ENCODE assay signal across 8 cellular contexts in genomic region chr9:128550226-128550625, GRCh38. TPM values are rescaled to one million over a fixed set of nuclear protein-coding genes. Genes with fewer than 3 reads are reported as not detected.
A peak's percentile ranks its signal among the peaks of the same experiment; 100 is the strongest.
DNase-seq lines count a peak whose midpoint lies in the region; ATAC-seq and FAIRE-seq lines count a peak whose summit lies in the region.

No MANE protein-coding gene starts in this region.

- no peak for FAIRE-seq in RCC 7860 (lab: Jason Lieb, UNC)

- H3K27me3 Mint-ChIP-seq in activated naive CD4-positive, alpha-beta T cell treated with anti-CD3 and anti-CD28 coated beads, Interleukin-2, amount 10 ng/mL, durations not matched to agents 7 days and 5 days, result no peaks in the 10 kb centered on the region

- H4K8ac ChIP-seq in mesenchymal stem cell (ENCODE audit: low read length), result peak overlapping the region; percentile 59

- H3K9me3 ChIP-seq in Karpas-422 (ENCODE audit: low read length) (no peaks in the 10 kb centered on the region), mesenchymal stem cell (ENCODE audit: control insufficient read depth, low read length) (no peaks in the 10 kb centered on the region)

- no peak overlapping the region for H3K4me2 ChIP-seq in Karpas-422 (ENCODE audit: low read depth, low read length, poor library complexity, severe bottlenecking)
- H3K4me2 ChIP-seq in mesenchymal stem cell (ENCODE audit: low read length, poor library complexity, severe bottlenecking), result peak overlapping the region; percentile 30

- no peaks in the 10 kb centered on the region for H3K27me3 ChIP-seq in Karpas-422 (ENCODE audit: low read length)
- no peaks in the 10 kb centered on the region for H3K27me3 ChIP-seq in mesenchymal stem cell (ENCODE audit: control insufficient read depth in 1 of 2, insufficient read depth in 1 of 2, low read length in 2 of 2)

- H3K23ac ChIP-seq in mesenchymal stem cell (ENCODE audit: low read length in 2 of 2), result no peak overlapping the region

- H3K36me3 ChIP-seq in Karpas-422 (ENCODE audit: insufficient read depth, low read length), result 0 out of 2 replicates have a peak, but pooled peaks cover under 1% of the 10 kb centered on the region
- no peaks in the 10 kb centered on the region for H3K36me3 ChIP-seq in mesenchymal stem cell (ENCODE audit: control insufficient read depth in 1 of 2, insufficient read depth in 2 of 2, low read depth in 1 of 2, low read length in 2 of 2)

- 18% methylated on average over 1 of the region's 2 CpGs for WGBS in mesenchymal stem cell

- H3K4me3 ChIP-seq in Karpas-422 (ENCODE audit: low read length), result no peak overlapping the region
- H3K4me3 ChIP-seq in mesenchymal stem cell (ENCODE audit: insufficient read depth in 1 of 2, low read depth in 1 of 2, low read length in 2 of 2), result peak overlapping the region in 1 of 2 experiments; percentile 80

- peaks cover 5% of the 10 kb centered on the region for H3K79me1 ChIP-seq in mesenchymal stem cell (replicated peaks; ENCODE audit: low read length, poor library complexity, severe bottlenecking)

- no peaks in the 10 kb centered on the region for H3K9me3 Mint-ChIP-seq in activated naive CD4-positive, alpha-beta T cell treated with anti-CD3 and anti-CD28 coated beads, Interleukin-2, amount 10 ng/mL, durations not matched to agents 7 days and 5 days

- no peaks in the 10 kb centered on the region for H3K36me3 Mint-ChIP-seq in activated naive CD4-positive, alpha-beta T cell treated with anti-CD3 and anti-CD28 coated beads, Interleukin-2, amount 10 ng/mL, durations not matched to agents 7 days and 5 days

- peaks cover 32% of the 10 kb centered on the region for H3K4me1 Mint-ChIP-seq in activated naive CD4-positive, alpha-beta T cell treated with anti-CD3 and anti-CD28 coated beads, Interleukin-2, amount 10 ng/mL, durations not matched to agents 7 days and 5 days

- peak overlapping the region in 1 of 2 experiments; percentile 69 for H3K18ac ChIP-seq in mesenchymal stem cell (ENCODE audit: low read depth in 1 of 2, low read length in 2 of 2)

- H3K9ac ChIP-seq in Karpas-422 (ENCODE audit: low read length) (no peak overlapping the region), mesenchymal stem cell (ENCODE audit: low read length) (peak overlapping the region; percentile 95)

- H3K27ac ChIP-seq in Karpas-422 (ENCODE audit: low read length), result no peak overlapping the region
- peak overlapping the region; percentile 90 for H3K27ac ChIP-seq in mesenchymal stem cell (ENCODE audit: low read length, poor library complexity, severe bottlenecking)

- no peak overlapping the region for H2BK5ac ChIP-seq in mesenchymal stem cell (ENCODE audit: low read depth, low read length, poor library complexity, severe bottlenecking)

- H2AFZ ChIP-seq in Karpas-422 (ENCODE audit: low read length), result no peak overlapping the region
- H2AFZ ChIP-seq in mesenchymal stem cell (ENCODE audit: low read depth, low read length), result no peak overlapping the region

- H3K9me2 ChIP-seq in Karpas-422 (replicated peaks; ENCODE audit: insufficient read depth, low read length), result no peaks in the 10 kb centered on the region

- peak overlapping the region; percentile 64 for H4K91ac ChIP-seq in mesenchymal stem cell (ENCODE audit: low read length)

- peak overlapping the region; percentile 14 for H2AK5ac ChIP-seq in mesenchymal stem cell (ENCODE audit: low read length, severe bottlenecking)

- H2BK120ac ChIP-seq in mesenchymal stem cell (ENCODE audit: low read depth, low read length), result peak overlapping the region; percentile 2

- no peak overlapping the region for H3K14ac ChIP-seq in mesenchymal stem cell (ENCODE audit: low read length in 2 of 2)

- DNase-seq in Karpas-422 (peak; percentile 40), mesenchymal stem cell (peak; percentile 15), AG08396 (ENCODE audit: low spot score) (no peak), RCC 7860 (ENCODE audit: low spot score) (no peak), NCI-H226 (no peak)
- peak; percentile 29 for DNase-seq in activated naive CD4-positive, alpha-beta T cell treated with anti-CD3 and anti-CD28 coated beads, Interleukin-2, amount 10 ng/mL, durations not matched to agents 7 days and 5 days
- DNase-seq in stimulated activated CD8-positive, alpha-beta memory T cell treated with anti-CD3 and anti-CD28 coated beads, Interleukin-12 subunit alpha, Interleukin-12 subunit beta, amount 100 ng/mL, for 4 hours (ENCODE audit: low read depth), result peak; percentile 11

- ATAC-seq in GM19397 (IDR thresholded peaks at IDR 0.05; ENCODE audit: unreplicated experiment), result no peak

- peak overlapping the region; percentile 97 for H3K27ac Mint-ChIP-seq in activated naive CD4-positive, alpha-beta T cell treated with anti-CD3 and anti-CD28 coated beads, Interleukin-2, amount 10 ng/mL, durations not matched to agents 7 days and 5 days

- peak overlapping the region in 1 of 2 experiments; percentile 13 for H2BK12ac ChIP-seq in mesenchymal stem cell (ENCODE audit: low read length in 2 of 2)

- peaks cover 10% of the 10 kb centered on the region; the same call in 1 of the 2 replicates for H4K20me1 ChIP-seq in Karpas-422 (ENCODE audit: insufficient read depth, low read depth, low read length)

- CTCF ChIA-PET in activated naive CD4-positive, alpha-beta T cell treated with anti-CD3 and anti-CD28 coated beads, Interleukin-2, amount 10 ng/mL, durations not matched to agents 7 days and 5 days (lab: Charles Lee), result interaction anchor here (0.6 to 2.6 kb wide), 4 partner anchors 13 to 364 kb away, joined by 3 to 8 read pairs (median 4); no protein-coding TSS in a partner anchor

- H2BK15ac ChIP-seq in mesenchymal stem cell (ENCODE audit: low read depth, poor library complexity, severe bottlenecking), result no peak overlapping the region

- H3K79me2 ChIP-seq in Karpas-422 (ENCODE audit: low read length), result peaks cover 27% of the 10 kb centered on the region

- peak overlapping the region; percentile 43 for H3K4me3 Mint-ChIP-seq in activated naive CD4-positive, alpha-beta T cell treated with anti-CD3 and anti-CD28 coated beads, Interleukin-2, amount 10 ng/mL, durations not matched to agents 7 days and 5 days

- H3K4me1 ChIP-seq in Karpas-422 (ENCODE audit: low read length) (peaks cover 29% of the 10 kb centered on the region), mesenchymal stem cell (ENCODE audit: control insufficient read depth, insufficient read depth, low read depth, low read length) (peaks cover 6% of the 10 kb centered on the region)

- H3K4ac ChIP-seq in mesenchymal stem cell (ENCODE audit: low read depth in 1 of 2, low read length in 2 of 2), result peak overlapping the region in 1 of 2 experiments; percentile 35

RNA-seq across cellular contexts. Expression of gene SPTAN1, which starts 2.2 kb away (rescaled TPM):
- 167 and 189 TPM in 2 replicates for total RNA-seq in Karpas-422 (2014; rRNA removed; shearing (Covaris generic); ENCODE audit: low replicate concordance)
- 107 TPM for polyA plus RNA-seq in mesenchymal stem cell (2013, experiment 1 of 2)
- 95.5 TPM for polyA plus RNA-seq in mesenchymal stem cell (2013, experiment 2 of 2)

RNA-seq across cellular contexts. Expression of gene GLE1, which starts 45.7 kb away (rescaled TPM):
- total RNA-seq in Karpas-422 (2014; rRNA removed; shearing (Covaris generic); ENCODE audit: low replicate concordance), result 26.5 and 32.7 TPM in 2 replicates
- 9.8 TPM for polyA plus RNA-seq in mesenchymal stem cell (2013, experiment 1 of 2)
- 10.1 TPM for polyA plus RNA-seq in mesenchymal stem cell (2013, experiment 2 of 2)

Comparison
In these comparisons a context has a peak if more than half of its experiments do, and no peak if none do; other contexts are left out.
1. DNase-seq: peak in Karpas-422 (single experiment), activated naive CD4-positive, alpha-beta T cell treated with anti-CD3 and anti-CD28 coated beads, Interleukin-2, amount 10 ng/mL, durations not matched to agents 7 days and 5 days (single experiment), mesenchymal stem cell (single experiment) and stimulated activated CD8-positive, alpha-beta memory T cell treated with anti-CD3 and anti-CD28 coated beads, Interleukin-12 subunit alpha, Interleukin-12 subunit beta, amount 100 ng/mL, for 4 hours (single experiment); none in AG08396 (single experiment), RCC 7860 (single experiment) and NCI-H226 (single experiment).